Comparison of ENCODE assay signal across 8 cellular contexts in genomic region chr1:232880354-232880753, GRCh38.
DNase-seq lines count a peak whose midpoint lies in the region; ATAC-seq, FAIRE-seq and TF ChIP-seq lines count a peak whose summit lies in the region.

No MANE protein-coding gene starts in this region.

- TF ChIP-seq EP300 in K562 (IDR thresholded peaks at IDR 0.05; ENCODE audit: low read length) = no peak

- H3K4me2 ChIP-seq in KMS-11 (no peak overlapping the region), K562 (ENCODE audit: insufficient read depth, low read length) (no peak overlapping the region)

- TF ChIP-seq POLR2A in K562 (conservative IDR thresholded peaks at IDR 0.05) = no peak

- no peaks in the 10 kb centered on the region for H3K79me2 ChIP-seq in KMS-11 (ENCODE audit: insufficient read depth, low read depth)
- no peaks in the 10 kb centered on the region for H3K79me2 ChIP-seq in K562 (ENCODE audit: control insufficient read depth, insufficient read depth, low read length)

- 0 out of 2 replicates have a peak, but pooled peaks have one; percentile 34 for TF ChIP-seq CTCF in KMS-11 (conservative IDR thresholded peaks at IDR 0.05; ENCODE audit: low read depth, low read length)
- TF ChIP-seq CTCF in K562 (IDR thresholded peaks at IDR 0.05 in 2 of 3, conservative IDR thresholded peaks at IDR 0.05 in 1 of 3; ENCODE audit: insufficient read depth in 2 of 3, low read depth in 1 of 3, low read length in 3 of 3) = peak; percentile 65 to 66 (median 65)
- peak; percentile 38 for TF ChIP-seq CTCF in lower lobe of right lung (IDR thresholded peaks at IDR 0.05)

- peaks cover 27% of the 10 kb centered on the region for H3K4me1 ChIP-seq in KMS-11 (ENCODE audit: low read depth, poor library complexity, severe bottlenecking)
- H3K4me1 ChIP-seq in K562 (replicated peaks in 1 of 2; ENCODE audit: control insufficient read depth in 2 of 2, insufficient read depth in 2 of 2, low read length in 2 of 2) = no peaks in the 10 kb centered on the region
- H3K4me1 ChIP-seq in lower lobe of right lung = no peaks in the 10 kb centered on the region

- H3K4me3 ChIP-seq in KMS-11 (IDR thresholded peaks at IDR 0.05; ENCODE audit: insufficient read depth, low read depth, low read length) (no peak overlapping the region), K562 (no peak overlapping the region), lower lobe of right lung (no peak overlapping the region)

- H3K36me3 ChIP-seq in KMS-11 (ENCODE audit: insufficient read depth) = no peaks in the 10 kb centered on the region
- no peaks in the 10 kb centered on the region for H3K36me3 ChIP-seq in K562 (ENCODE audit: control insufficient read depth, insufficient read depth, low read length)
- no peaks in the 10 kb centered on the region for H3K36me3 ChIP-seq in lower lobe of right lung

- no peaks in the 10 kb centered on the region; the same call in 1 of the 2 replicates for H3K27me3 ChIP-seq in KMS-11 (ENCODE audit: insufficient read depth, low read depth)
- peaks cover 0 to 8% of the 10 kb centered on the region in 2 experiments; a peak in 2 of 5 replicates for H3K27me3 ChIP-seq in K562 (ENCODE audit: control insufficient read depth in 2 of 2, insufficient read depth in 2 of 2, low read length in 2 of 2)
- H3K27me3 ChIP-seq in lower lobe of right lung (ENCODE audit: low read depth) = no peaks in the 10 kb centered on the region

- H4K20me1 ChIP-seq in KMS-11 (ENCODE audit: insufficient read depth) (no peaks in the 10 kb centered on the region), K562 (replicated peaks; ENCODE audit: control insufficient read depth, insufficient read depth, low read length) (peaks cover 4% of the 10 kb centered on the region; the same call in 1 of the 2 replicates)

- peaks cover 0 to 5% of the 10 kb centered on the region in 2 donors for H3K4me1 Mint-ChIP-seq in effector memory CD8-positive, alpha-beta T cell (ENCODE audit: low read depth in 2 of 2)

- no peak overlapping the region for H2AFZ ChIP-seq in KMS-11 (ENCODE audit: low read depth)
- no peak overlapping the region for H2AFZ ChIP-seq in K562 (ENCODE audit: low read depth, low read length)

- no peak overlapping the region for H3K4me3 Mint-ChIP-seq in effector memory CD8-positive, alpha-beta T cell

- in situ Hi-C loops in K562 (cut with MboI) = no loop called here

- peak; percentile 95 for ATAC-seq in K562
- ATAC-seq in lower lobe of right lung = no peak
- no peak for ATAC-seq in effector memory CD8-positive, alpha-beta T cell (replicated peaks)

- peaks cover 6 to 9% of the 10 kb centered on the region in 2 donors for H3K27me3 Mint-ChIP-seq in effector memory CD8-positive, alpha-beta T cell

- H3K9ac ChIP-seq in KMS-11 (no peak overlapping the region), K562 (ENCODE audit: insufficient read depth in 1 of 2, low read depth in 2 of 2, low read length in 2 of 2) (no peak overlapping the region)

- FAIRE-seq in K562 (lab: Jason Lieb, UNC) = peak; percentile 74

- peak; percentile 21 to 22; a peak in 3 of 4 replicates for TF ChIP-seq RAD21 in K562 (CRISPR knock-in tag; conservative IDR thresholded peaks at IDR 0.05 in 1 of 2, IDR thresholded peaks at IDR 0.05 in 1 of 2)

- BruUV-seq in K562 (replicated peaks; lab: Mats Ljungman, UMichigan) = no TSS peak

- H3K27ac ChIP-seq in KMS-11 = no peak overlapping the region
- no peak overlapping the region for H3K27ac ChIP-seq in K562 (ENCODE audit: extremely low read depth, low read depth, low read length)
- H3K27ac ChIP-seq in lower lobe of right lung = no peak overlapping the region

- intact Hi-C loops in K562 (cut with micrococcal nuclease) = no loop called here
- intact Hi-C loops in lower lobe of right lung (cut with DNase I) = no loop called here

- DNase-seq in EH (ENCODE audit: low read depth) (peak; percentile 16), K562 (ENCODE audit: extremely low read depth in 1 of 4, low spot score in 3 of 4) (peak; percentile 44 to 54 (median 46)), lower lobe of right lung (no peak), GOT3 (lab: John Stamatoyannopoulos, UW) (no peak), NCI-H1105 (lab: John Stamatoyannopoulos, UW) (no peak)
- DNase-seq in activated T-cell treated with anti-CD3 and anti-CD28 coated beads, Interleukin-2, amount 50 U/mL, for 1 hour = no peak
- no peak for DNase-seq in effector memory CD8-positive, alpha-beta T cell

- CTCF ChIA-PET in K562 (lab: Yijun Ruan, JAX; ENCODE audit: low intra/inter-chr PET ratio) = no interaction called here

- POLR2A ChIA-PET in K562 (lab: Yijun Ruan, JAX) = interaction anchor here (0.7 kb wide), 1 partner anchor 306 kb away, joined by 3 read pairs; no protein-coding TSS in a partner anchor

- WGBS in K562 (ENCODE audit: insufficient coverage, low coverage, missing lambda C conversion rate) = 0% methylated on average over 3 of the region's 3 CpGs

- H3K9me3 ChIP-seq in K562 (replicated peaks; ENCODE audit: control insufficient read depth, insufficient read depth, low read depth, low read length) (no peaks in the 10 kb centered on the region), lower lobe of right lung (no peaks in the 10 kb centered on the region)

- H3K9me3 Mint-ChIP-seq in effector memory CD8-positive, alpha-beta T cell = no peaks in the 10 kb centered on the region

- no peaks in the 10 kb centered on the region for H3K9me1 ChIP-seq in K562 (ENCODE audit: control insufficient read depth, insufficient read depth, low read length)

- no peak overlapping the region for H3K27ac Mint-ChIP-seq in effector memory CD8-positive, alpha-beta T cell

- peaks cover 1% of the 10 kb centered on the region for H3K36me3 Mint-ChIP-seq in effector memory CD8-positive, alpha-beta T cell (ENCODE audit: insufficient read depth)

TF ChIP-seq in K562, 482 proteins besides CTCF, POLR2A, EP300 and RAD21:
- TF ChIP-seq SIN3B (IDR thresholded peaks at IDR 0.05; ENCODE audit: low read depth) (no peak), SMC3 (conservative IDR thresholded peaks at IDR 0.05; ENCODE audit: insufficient read depth, low read depth, low read length) (0 out of 2 replicates have a peak, but pooled peaks have one; percentile 6), SPI1 (IDR thresholded peaks at IDR 0.05; ENCODE audit: borderline replicate concordance, low read depth, low read length) (0 out of 2 replicates have a peak, but pooled peaks have one; percentile 10), SMARCA5 (IDR thresholded peaks at IDR 0.05) (no peak), ELF1 (tag; IDR thresholded peaks at IDR 0.05) (no peak)

Comparison
In these comparisons a context has a peak if more than half of its experiments do, and no peak if none do; other contexts are left out.
1. DNase-seq: peak in EH (single experiment) and K562 (4 of 4); none in lower lobe of right lung (single experiment), GOT3 (single experiment), NCI-H1105 (single experiment), activated T-cell treated with anti-CD3 and anti-CD28 coated beads, Interleukin-2, amount 50 U/mL, for 1 hour (single experiment) and effector memory CD8-positive, alpha-beta T cell (0 of 3).
2. Peak in every context shown above with its lines, with median percentiles within 50 percentile points of each other: CTCF ChIP-seq.